18 cellular contexts compared by ENCODE assay signal in genomic region chr17:51617876-51618455, GRCh38.
DNase-seq lines count a peak whose midpoint lies in the region; ATAC-seq and TF ChIP-seq lines count a peak whose summit lies in the region.
"Had no signal": no experiment of that assay in that cellular context is flagged by ENCODE, and none has a peak within 500 bp of the region (broad histone marks: within the 10 kb centered on the region; RNA-seq: fewer than 3 reads in every experiment).

No MANE protein-coding gene starts in this region.

- no peak for TF ChIP-seq EP300 in esophagus muscularis mucosa (IDR thresholded peaks at IDR 0.05)

- H3K27ac ChIP-seq in psoas muscle (no peak overlapping the region), esophagus muscularis mucosa (replicated peaks in 1 of 4) (no peak overlapping the region)
- H3K27ac ChIP-seq: PC-9, SJSA1 had no signal

- WGBS in psoas muscle, 3 donors, result 35 to 45% (median 40%) methylated on average over 5 of the region's 5 CpGs
- 67% methylated on average over 5 of the region's 5 CpGs for WGBS in esophagus muscularis mucosa

- H3K4me3 ChIP-seq in psoas muscle, result no peak overlapping the region
- no peak overlapping the region for H3K4me3 ChIP-seq in esophagus muscularis mucosa
- H3K4me3 ChIP-seq: GM12878, PC-9, SJSA1 had no signal

- TF ChIP-seq CTCF in psoas muscle (IDR thresholded peaks at IDR 0.05) (no peak), esophagus muscularis mucosa (IDR thresholded peaks at IDR 0.05) (no peak)

- H3K9me3 ChIP-seq in psoas muscle (no peaks in the 10 kb centered on the region), esophagus muscularis mucosa (no peaks in the 10 kb centered on the region)
- H3K9me3 ChIP-seq: SJSA1 had no signal

- H3K27me3 ChIP-seq in psoas muscle (ENCODE audit: insufficient read depth in 3 of 3, low read length in 2 of 3), result peaks cover 0 to 1% (median 0%) of the 10 kb centered on the region in 3 donors
- no peaks in the 10 kb centered on the region for H3K27me3 ChIP-seq in esophagus muscularis mucosa
- H3K27me3 ChIP-seq: SJSA1 had no signal

- intact Hi-C loops in psoas muscle (cut with DNase I) (no loop called here), esophagus muscularis mucosa (cut with DNase I) (no loop called here)

- TF ChIP-seq POLR2A in esophagus muscularis mucosa (IDR thresholded peaks at IDR 0.05; ENCODE audit: low read depth), result no peak

- H3K4me1 ChIP-seq in psoas muscle (peaks cover 6% of the 10 kb centered on the region), esophagus muscularis mucosa (peaks cover 0 to 10% (median 5%) of the 10 kb centered on the region in 4 donors)
- H3K4me1 ChIP-seq: SJSA1 had no signal

- peak; percentile 68 for DNase-seq in COLO829 (ENCODE audit: low spot score)
- DNase-seq in NCI-H524 treated with DMSO at 0.1 percent for 48 hours (lab: John Stamatoyannopoulos, UW), result peak; percentile 91
- peak; percentile 86 for DNase-seq in foreskin melanocyte
- DNase-seq in psoas muscle, result no peak
- DNase-seq in esophagus muscularis mucosa (ENCODE audit: extremely low spot score), result no peak
- DNase-seq in DMS153 treated with DMSO at 0.1 percent for 48 hours (lab: John Stamatoyannopoulos, UW; ENCODE audit: unreplicated experiment), result no peak
- DNase-seq: DMS153, EL, Kasumi-1, MM.1S, NCI-H1092, NCI-H1436 treated with DMSO at 0.1 percent for 48 hours, NCI-H2081 treated with DMSO at 0.1 percent for 48 hours, NCI-H510A, PC-9 had no signal

- no peaks in the 10 kb centered on the region for H3K36me3 ChIP-seq in psoas muscle (ENCODE audit: insufficient read depth in 1 of 2, low read depth in 1 of 2)
- no peaks in the 10 kb centered on the region for H3K36me3 ChIP-seq in esophagus muscularis mucosa
- H3K36me3 ChIP-seq: SJSA1 had no signal

- ATAC-seq in psoas muscle (peak in 3 of 4 donors; percentile 34 to 46 (median 38)), HG03378 (IDR thresholded peaks at IDR 0.05; ENCODE audit: unreplicated experiment) (no peak)
- ATAC-seq: GM12878 had no signal

Comparison
In these comparisons a context has a peak if more than half of its experiments do, and no peak if none do; other contexts are left out.
1. DNase-seq: peak in COLO829 (single experiment), NCI-H524 treated with DMSO at 0.1 percent for 48 hours (single experiment) and foreskin melanocyte (single experiment); none in psoas muscle (0 of 2), esophagus muscularis mucosa (single experiment) and DMS153 treated with DMSO at 0.1 percent for 48 hours (single experiment).